In the genomic region with DNA sequence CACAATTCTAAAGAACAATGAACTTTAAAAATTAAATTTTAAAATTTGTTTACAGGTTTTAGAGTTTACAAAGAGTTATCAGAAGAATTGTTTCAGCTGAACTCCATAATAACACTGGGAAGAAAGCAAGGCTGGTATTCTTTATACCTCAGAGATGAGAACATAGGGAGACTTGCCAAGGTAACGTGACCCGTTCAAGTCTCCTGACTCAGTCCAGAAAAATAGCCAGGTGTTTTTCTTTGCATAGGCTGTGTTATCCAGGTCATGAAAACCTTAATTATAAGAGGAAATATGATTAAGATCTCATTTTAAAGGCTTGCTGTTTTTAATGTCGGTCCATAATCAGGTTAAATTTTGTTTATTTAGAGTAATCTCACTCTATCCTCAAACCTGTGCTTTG, we compare ENCODE assay signal across 1 cellular context.
TF ChIP-seq lines count a peak whose summit lies in the region.

No MANE protein-coding gene starts in this region.

TF ChIP-seq in SK-N-SH treated with all-trans-retinoic acid at 6 μM for 48 hours, 23 proteins besides CTCF, POLR2A, EP300 and RAD21:
- TF ChIP-seq, protein P1, sequence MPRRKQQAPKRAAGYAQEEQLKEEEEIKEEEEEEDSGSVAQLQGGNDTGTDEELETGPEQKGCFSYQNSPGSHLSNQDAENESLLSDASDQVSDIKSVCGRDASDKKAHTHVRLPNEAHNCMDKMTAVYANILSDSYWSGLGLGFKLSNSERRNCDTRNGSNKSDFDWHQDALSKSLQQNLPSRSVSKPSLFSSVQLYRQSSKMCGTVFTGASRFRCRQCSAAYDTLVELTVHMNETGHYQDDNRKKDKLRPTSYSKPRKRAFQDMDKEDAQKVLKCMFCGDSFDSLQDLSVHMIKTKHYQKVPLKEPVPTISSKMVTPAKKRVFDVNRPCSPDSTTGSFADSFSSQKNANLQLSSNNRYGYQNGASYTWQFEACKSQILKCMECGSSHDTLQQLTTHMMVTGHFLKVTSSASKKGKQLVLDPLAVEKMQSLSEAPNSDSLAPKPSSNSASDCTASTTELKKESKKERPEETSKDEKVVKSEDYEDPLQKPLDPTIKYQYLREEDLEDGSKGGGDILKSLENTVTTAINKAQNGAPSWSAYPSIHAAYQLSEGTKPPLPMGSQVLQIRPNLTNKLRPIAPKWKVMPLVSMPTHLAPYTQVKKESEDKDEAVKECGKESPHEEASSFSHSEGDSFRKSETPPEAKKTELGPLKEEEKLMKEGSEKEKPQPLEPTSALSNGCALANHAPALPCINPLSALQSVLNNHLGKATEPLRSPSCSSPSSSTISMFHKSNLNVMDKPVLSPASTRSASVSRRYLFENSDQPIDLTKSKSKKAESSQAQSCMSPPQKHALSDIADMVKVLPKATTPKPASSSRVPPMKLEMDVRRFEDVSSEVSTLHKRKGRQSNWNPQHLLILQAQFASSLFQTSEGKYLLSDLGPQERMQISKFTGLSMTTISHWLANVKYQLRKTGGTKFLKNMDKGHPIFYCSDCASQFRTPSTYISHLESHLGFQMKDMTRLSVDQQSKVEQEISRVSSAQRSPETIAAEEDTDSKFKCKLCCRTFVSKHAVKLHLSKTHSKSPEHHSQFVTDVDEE (CRISPR knock-in tag; IDR thresholded peaks at IDR 0.05) = no peak
- TF ChIP-seq, protein P2, sequence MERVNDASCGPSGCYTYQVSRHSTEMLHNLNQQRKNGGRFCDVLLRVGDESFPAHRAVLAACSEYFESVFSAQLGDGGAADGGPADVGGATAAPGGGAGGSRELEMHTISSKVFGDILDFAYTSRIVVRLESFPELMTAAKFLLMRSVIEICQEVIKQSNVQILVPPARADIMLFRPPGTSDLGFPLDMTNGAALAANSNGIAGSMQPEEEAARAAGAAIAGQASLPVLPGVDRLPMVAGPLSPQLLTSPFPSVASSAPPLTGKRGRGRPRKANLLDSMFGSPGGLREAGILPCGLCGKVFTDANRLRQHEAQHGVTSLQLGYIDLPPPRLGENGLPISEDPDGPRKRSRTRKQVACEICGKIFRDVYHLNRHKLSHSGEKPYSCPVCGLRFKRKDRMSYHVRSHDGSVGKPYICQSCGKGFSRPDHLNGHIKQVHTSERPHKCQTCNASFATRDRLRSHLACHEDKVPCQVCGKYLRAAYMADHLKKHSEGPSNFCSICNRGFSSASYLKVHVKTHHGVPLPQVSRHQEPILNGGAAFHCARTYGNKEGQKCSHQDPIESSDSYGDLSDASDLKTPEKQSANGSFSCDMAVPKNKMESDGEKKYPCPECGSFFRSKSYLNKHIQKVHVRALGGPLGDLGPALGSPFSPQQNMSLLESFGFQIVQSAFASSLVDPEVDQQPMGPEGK (CRISPR knock-in tag; IDR thresholded peaks at IDR 0.05; ENCODE audit: borderline replicate concordance) = no peak
- TF ChIP-seq ZNF565 (CRISPR knock-in tag; conservative IDR thresholded peaks at IDR 0.05; ENCODE audit: low read depth) (no peak), ZC3H10 (CRISPR knock-in tag; IDR thresholded peaks at IDR 0.05) (no peak), GLIS3 (CRISPR knock-in tag; IDR thresholded peaks at IDR 0.05) (no peak), SNAI2 (CRISPR knock-in tag; IDR thresholded peaks at IDR 0.05) (no peak), ESRRG (CRISPR knock-in tag; IDR thresholded peaks at IDR 0.05) (no peak)
TF ChIP-seq in SK-N-SH treated with all-trans-retinoic acid at 6 μM for 48 hours: peak in this region for 0.
